8 cellular contexts compared by ENCODE assay signal in genomic region chr10:115092555-115093285, GRCh38. TPM values are rescaled to one million over a fixed set of nuclear protein-coding genes. Genes with fewer than 3 reads are reported as not detected.
DNase-seq lines count a peak whose midpoint lies in the region; ATAC-seq, FAIRE-seq and TF ChIP-seq lines count a peak whose summit lies in the region.

No MANE protein-coding gene starts in this region.

- TF ChIP-seq CTCF in epithelial cell of proximal tubule (conservative IDR thresholded peaks at IDR 0.05; ENCODE audit: low read depth, low read length) (no peak), upper lobe of right lung (IDR thresholded peaks at IDR 0.05) (no peak)

- H3K27me3 ChIP-seq in mucosa of rectum (ENCODE audit: control insufficient read depth in 2 of 2, insufficient read depth in 2 of 2, low read length in 2 of 2) = peaks cover 22 to 23% of the 10 kb centered on the region in 2 donors
- H3K27me3 ChIP-seq in upper lobe of right lung = peaks cover 49% of the 10 kb centered on the region

- peaks cover 16% of the 10 kb centered on the region for H3K27me3 Mint-ChIP-seq in IgD-negative memory B cell

- no peaks in the 10 kb centered on the region for H3K9me3 ChIP-seq in mucosa of rectum (ENCODE audit: control insufficient read depth in 2 of 2, low read length in 2 of 2)
- no peaks in the 10 kb centered on the region for H3K9me3 ChIP-seq in upper lobe of right lung

- DNase-seq in GM12891 (ENCODE audit: insufficient read length, low spot score) (peak; percentile 57), epithelial cell of proximal tubule (ENCODE audit: low read depth) (no peak), upper lobe of right lung (peak; percentile 49), G401 (ENCODE audit: low spot score) (no peak)
- DNase-seq in activated CD4-positive, alpha-beta T cell treated with anti-CD3 and anti-CD28 coated beads, Interleukin-2, amount 50 U/mL, for 1 hour = peak; percentile 5

- TF ChIP-seq POLR2A in GM12891 (IDR thresholded peaks at IDR 0.05; ENCODE audit: low read depth, low read length) = no peak

- intact Hi-C loops in upper lobe of right lung (cut with DNase I) = no loop called here

- in situ Hi-C loops in G401 (cut with HindIII; ENCODE audit: low sequenced_read_pairs) = no loop called here

- H3K9me3 Mint-ChIP-seq in IgD-negative memory B cell = peaks cover 0 to 4% (median 0%) of the 10 kb centered on the region in 3 donors

- peak overlapping the region; percentile 84 to 95 (median 90) for H3K4me3 Mint-ChIP-seq in IgD-negative memory B cell

- peak overlapping the region in 2 of 3 donors; percentile 13 to 88 for H3K27ac Mint-ChIP-seq in IgD-negative memory B cell

- H3K4me3 ChIP-seq in epithelial cell of proximal tubule (ENCODE audit: low read depth, low read length) (peak overlapping the region; percentile 66), mucosa of rectum (ENCODE audit: low read length in 2 of 2) (peak overlapping the region; percentile 48 to 54), upper lobe of right lung (peak overlapping the region; percentile 51)

- H3K4me1 Mint-ChIP-seq in IgD-negative memory B cell = peaks cover 5 to 13% (median 11%) of the 10 kb centered on the region in 3 donors

- H3K36me3 Mint-ChIP-seq in IgD-negative memory B cell = no peaks in the 10 kb centered on the region

- peak; percentile 38 for FAIRE-seq in GM12891 (lab: Jason Lieb, UNC)

- H3K4me1 ChIP-seq in mucosa of rectum (ENCODE audit: control insufficient read depth in 2 of 2, insufficient read depth in 2 of 2, low read length in 2 of 2) = no peaks in the 10 kb centered on the region
- peaks cover 6% of the 10 kb centered on the region for H3K4me1 ChIP-seq in upper lobe of right lung

- H3K36me3 ChIP-seq in mucosa of rectum (ENCODE audit: control insufficient read depth in 2 of 2, insufficient read depth in 2 of 2, low read length in 2 of 2) (no peaks in the 10 kb centered on the region), upper lobe of right lung (no peaks in the 10 kb centered on the region)

- H3K27ac ChIP-seq in mucosa of rectum (ENCODE audit: low read depth in 2 of 2, low read length in 2 of 2) (no peak overlapping the region), upper lobe of right lung (no peak overlapping the region)

- ATAC-seq in GM21723 (IDR thresholded peaks at IDR 0.05; ENCODE audit: unreplicated experiment) (peak; percentile 78), upper lobe of right lung (peak; percentile 64)

- H3K9ac ChIP-seq in mucosa of rectum (ENCODE audit: low read depth in 1 of 2, low read length in 2 of 2) = no peak overlapping the region

TF ChIP-seq in GM12891, 5 proteins besides CTCF, POLR2A, EP300 and RAD21:
- TF ChIP-seq POLR2AphosphoS5 (IDR thresholded peaks at IDR 0.05; ENCODE audit: low read depth, low read length) (no peak), PAX5 (IDR thresholded peaks at IDR 0.05; ENCODE audit: insufficient read depth, low read length, severe bottlenecking) (no peak), POU2F2 (IDR thresholded peaks at IDR 0.05; ENCODE audit: low read depth, low read length) (no peak), TAF1 (IDR thresholded peaks at IDR 0.05; ENCODE audit: low read depth, low read length) (no peak), SPI1 (IDR thresholded peaks at IDR 0.05; ENCODE audit: low read depth, low read length) (no peak)

RNA-seq across cellular contexts. Expression of gene ATRNL1, which starts 0.4 kb away (rescaled TPM):
- 4.9 TPM for polyA plus RNA-seq in GM12891 (2012; ENCODE audit: low read depth, missing spikeins)
- 2.5 TPM for polyA plus RNA-seq in IgD-negative memory B cell
- 11.7 and 12.4 TPM in 2 replicates for total RNA-seq in epithelial cell of proximal tubule
- 0.93 TPM for total RNA-seq in upper lobe of right lung
- 0.44 TPM in 1 of 2 replicates, not detected in the other for total RNA-seq in G401 (2014; rRNA removed; shearing (Covaris generic))

Comparison
In these comparisons a context has a peak if more than half of its experiments do, and no peak if none do; other contexts are left out.
1. DNase-seq: peak in GM12891 (single experiment), activated CD4-positive, alpha-beta T cell treated with anti-CD3 and anti-CD28 coated beads, Interleukin-2, amount 50 U/mL, for 1 hour (single experiment) and upper lobe of right lung (single experiment); none in epithelial cell of proximal tubule (single experiment) and G401 (single experiment).
2. Peak in every context shown above with its lines, with median percentiles within 50 percentile points of each other: H3K4me3 ChIP-seq.